8 cellular contexts compared by ENCODE assay signal in the genomic region with DNA sequence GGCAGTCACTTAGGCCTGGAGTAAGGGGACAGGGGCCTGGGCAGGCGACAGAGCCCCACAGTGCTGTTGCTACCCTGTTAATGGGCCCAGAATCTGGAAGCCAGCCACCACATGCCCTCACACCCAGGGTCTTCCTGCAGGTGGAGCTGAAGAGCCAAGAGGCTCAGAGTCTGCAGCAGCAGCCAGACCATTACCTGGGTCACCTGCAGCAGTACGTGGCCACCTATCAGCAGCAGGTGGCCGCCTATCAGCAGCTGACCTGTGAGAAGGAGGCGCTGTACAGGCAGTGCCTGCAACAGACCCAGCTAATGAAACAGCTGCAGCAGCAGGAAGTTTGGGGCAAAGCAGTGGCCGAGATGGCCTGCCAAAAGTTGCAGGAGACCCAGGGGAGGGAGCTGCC.
DNase-seq lines count a peak whose midpoint lies in the region; ATAC-seq and TF ChIP-seq lines count a peak whose summit lies in the region.
"Not testable (repeated sequence)": the region's sequence is repeated elsewhere in the genome, so short reads cannot be mapped to it uniquely, and the experiment has no call there.

No MANE protein-coding gene starts in this region.

- not testable (repeated sequence) for H3K4me3 Mint-ChIP-seq in Calu3 (ENCODE audit: low read depth, unreplicated experiment); H9; activated CD4-positive, alpha-beta memory T cell treated with anti-CD3 and anti-CD28 coated beads for 36 hours

- H4K20me1 ChIP-seq in H9 (ENCODE audit: control insufficient read depth, insufficient read depth, insufficient read length); PC-3 (ENCODE audit: low read length): not testable (repeated sequence)

- not testable (repeated sequence) for H3K9ac ChIP-seq in H9 (ENCODE audit: extremely low read depth, insufficient read length, low read length); PC-3 (ENCODE audit: low read length)

- H3K23ac ChIP-seq in H9 (ENCODE audit: insufficient read length, low read depth, low read length), result not testable (repeated sequence)

- not testable (repeated sequence) for H2BK15ac ChIP-seq in H9 (ENCODE audit: low read depth, low read length)

- POLR2A ChIA-PET in PC-3 (lab: Charles Lee; ENCODE audit: unreplicated experiment); activated CD4-positive, alpha-beta memory T cell treated with anti-CD3 and anti-CD28 coated beads for 36 hours (lab: Charles Lee): not testable (repeated sequence)

- not testable (repeated sequence) for H3K23me2 ChIP-seq in H9 (ENCODE audit: insufficient read length, low read depth, low read length, poor library complexity, severe bottlenecking)

- H3F3A ChIP-seq in PC-3 (ENCODE audit: low read length, unreplicated experiment), result not testable (repeated sequence)

- not testable (repeated sequence) for H3K4me3 ChIP-seq in PC-3 (ENCODE audit: low read length); kidney epithelial cell (ENCODE audit: low read depth, low read length); testis

- H3K36me3 ChIP-seq in PC-3 (ENCODE audit: low read depth, low read length); kidney epithelial cell (ENCODE audit: control insufficient read depth, insufficient read depth, low read length); testis (ENCODE audit: low read depth, missing control alignments): not testable (repeated sequence)

- H4K8ac ChIP-seq in H9 (replicated peaks; ENCODE audit: insufficient read length, low read depth, low read length), result not testable (repeated sequence)

- H2BK20ac ChIP-seq in H9 (ENCODE audit: low read depth, low read length, poor library complexity, severe bottlenecking), result not testable (repeated sequence)

- H3K79me2 ChIP-seq in H9 (ENCODE audit: insufficient read depth, low read length); PC-3 (ENCODE audit: low read length): not testable (repeated sequence)

- H3K27me3 Mint-ChIP-seq in Calu3 (ENCODE audit: unreplicated experiment); H9 (ENCODE audit: low read depth); activated CD4-positive, alpha-beta memory T cell treated with anti-CD3 and anti-CD28 coated beads for 36 hours: not testable (repeated sequence)

- H3T11ph ChIP-seq in H9 (ENCODE audit: low read length), result not testable (repeated sequence)

- H2BK5ac ChIP-seq in H9 (ENCODE audit: insufficient read length, low read length), result not testable (repeated sequence)

- not testable (repeated sequence) for H2AK5ac ChIP-seq in H9 (ENCODE audit: insufficient read length, low read length)

- not testable (repeated sequence) for TF ChIP-seq CTCF in Calu3 (IDR thresholded peaks at IDR 0.05; ENCODE audit: unreplicated experiment); testis (IDR thresholded peaks at IDR 0.05)
- TF ChIP-seq CTCF in H9 (conservative IDR thresholded peaks at IDR 0.05) (peak; percentile 61), PC-3 (conservative IDR thresholded peaks at IDR 0.05; ENCODE audit: low read depth, low read length) (peak; percentile 43), kidney epithelial cell (IDR thresholded peaks at IDR 0.05; ENCODE audit: insufficient read depth, low read length, poor library complexity, severe bottlenecking) (peak; percentile 23)

- not testable (repeated sequence) for H2BK12ac ChIP-seq in H9 (ENCODE audit: insufficient read length, low read depth, low read length)

- not testable (repeated sequence) for H3K9me3 ChIP-seq in H9 (ENCODE audit: control insufficient read depth, low read depth, low read length); PC-3 (ENCODE audit: low read length); testis

- no CpG with 5 or more reads among the region's 5 CpGs for WGBS in H9 (ENCODE audit: extremely low coverage, insufficient read length, low lambda C conversion rate)
- WGBS in testis, 2 donors, result 69 to 100% methylated on average over 1 to 5 of the region's 5 CpGs

- not testable (repeated sequence) for H3K14ac ChIP-seq in H9 (ENCODE audit: insufficient read depth, low read length)

- CTCF ChIA-PET in Calu3 (lab: Charles Lee); PC-3 (lab: Charles Lee); activated CD4-positive, alpha-beta memory T cell treated with anti-CD3 and anti-CD28 coated beads for 36 hours (lab: Charles Lee): not testable (repeated sequence)

- not testable (repeated sequence) for H3K36me3 Mint-ChIP-seq in Calu3 (ENCODE audit: insufficient read depth, unreplicated experiment); H9 (ENCODE audit: insufficient read depth in 1 of 3, low read depth in 3 of 3); activated CD4-positive, alpha-beta memory T cell treated with anti-CD3 and anti-CD28 coated beads for 36 hours

- H3K18ac ChIP-seq in H9 (ENCODE audit: insufficient read length, low read depth, low read length), result not testable (repeated sequence)

- H3K56ac ChIP-seq in H9 (ENCODE audit: insufficient read length, low read depth, low read length), result not testable (repeated sequence)

- H3K4me2 ChIP-seq in H9 (ENCODE audit: insufficient read depth, insufficient read length, low read length); PC-3 (ENCODE audit: low read length): not testable (repeated sequence)

- not testable (repeated sequence) for H2BK120ac ChIP-seq in H9 (ENCODE audit: low read depth, low read length, poor library complexity, severe bottlenecking)

- H4K5ac ChIP-seq in H9 (ENCODE audit: insufficient read length, low read depth, low read length), result not testable (repeated sequence)

- not testable (repeated sequence) for H3K4me1 Mint-ChIP-seq in Calu3 (ENCODE audit: low read depth, unreplicated experiment); H9; activated CD4-positive, alpha-beta memory T cell treated with anti-CD3 and anti-CD28 coated beads for 36 hours (ENCODE audit: low read depth)

- not testable (repeated sequence) for H3K27me3 ChIP-seq in H9 (ENCODE audit: insufficient read depth, low read length); kidney epithelial cell (ENCODE audit: control insufficient read depth, insufficient read depth, low read length); testis
- peaks cover 17% of the 10 kb centered on the region; the same call in 1 of the 2 replicates for H3K27me3 ChIP-seq in PC-3 (ENCODE audit: low read length)

- not testable (repeated sequence) for H3K9me3 Mint-ChIP-seq in Calu3 (ENCODE audit: low read depth, unreplicated experiment); H9; activated CD4-positive, alpha-beta memory T cell treated with anti-CD3 and anti-CD28 coated beads for 36 hours

- H3K79me1 ChIP-seq in H9 (ENCODE audit: insufficient read depth, low read depth, low read length, poor library complexity, severe bottlenecking), result not testable (repeated sequence)

- intact Hi-C loops in Calu3 (cut with micrococcal nuclease; ENCODE audit: unreplicated experiment); PC-3 (cut with micrococcal nuclease); activated CD4-positive, alpha-beta memory T cell treated with anti-CD3 and anti-CD28 coated beads for 36 hours (cut with micrococcal nuclease); testis (cut with DNase I; ENCODE audit: low total_unique reads): not testable (repeated sequence)

- not testable (repeated sequence) for ATAC-seq in PC-3

- not testable (repeated sequence) for TF ChIP-seq POLR2A in testis (IDR thresholded peaks at IDR 0.05)

- DNase-seq in Calu3 (peak; percentile 3), H9 (peak; percentile 66), NCI-H146 (lab: John Stamatoyannopoulos, UW) (peak; percentile 53), PC-3 (peak; percentile 37), dermis blood vessel endothelial cell (peak; percentile 4), testis (peak; percentile 28)
- DNase-seq in activated CD4-positive, alpha-beta memory T cell treated with anti-CD3 and anti-CD28 coated beads for 36 hours, result peak; percentile 14
- DNase-seq in kidney epithelial cell (ENCODE audit: low read depth), result not testable (repeated sequence)

- not testable (repeated sequence) for H3K27ac ChIP-seq in H9 (ENCODE audit: insufficient read length, low read depth, low read length); PC-3 (ENCODE audit: low read length); testis

- H3K27ac Mint-ChIP-seq in Calu3 (ENCODE audit: unreplicated experiment); H9; activated CD4-positive, alpha-beta memory T cell treated with anti-CD3 and anti-CD28 coated beads for 36 hours: not testable (repeated sequence)

- not testable (repeated sequence) for BruUV-seq in Calu3 (replicated peaks; lab: Mats Ljungman, UMichigan); PC-3 (replicated peaks; lab: Mats Ljungman, UMichigan)

- not testable (repeated sequence) for H3K9me2 ChIP-seq in PC-3 (replicated peaks; ENCODE audit: low read length)

- not testable (repeated sequence) for H2AFZ ChIP-seq in H9 (ENCODE audit: low read length); PC-3 (ENCODE audit: low read length)

- not testable (repeated sequence) for H3K4ac ChIP-seq in H9 (ENCODE audit: low read depth, low read length)

- H4K91ac ChIP-seq in H9 (ENCODE audit: insufficient read length, low read depth, low read length), result not testable (repeated sequence)

- H3K4me1 ChIP-seq in H9 (ENCODE audit: insufficient read depth, low read length); PC-3 (ENCODE audit: insufficient read depth, low read length); testis: not testable (repeated sequence)
